8 cellular contexts compared by ENCODE assay signal in genomic region chr3:196712514-196713413, GRCh38. TPM values are rescaled to one million over a fixed set of nuclear protein-coding genes. Genes with fewer than 3 reads are reported as not detected.
DNase-seq lines count a peak whose midpoint lies in the region; ATAC-seq and TF ChIP-seq lines count a peak whose summit lies in the region.

No MANE protein-coding gene starts in this region.

- ATAC-seq in GM23338 (peak; percentile 82), mucosa of descending colon (peak; percentile 85)

- H3K4me3 Mint-ChIP-seq in GM23338, result peak overlapping the region; percentile 78
- peak overlapping the region; percentile 88 for H3K4me3 Mint-ChIP-seq in activated CD4-positive, alpha-beta T cell treated with anti-CD3 and anti-CD28 coated beads, Interleukin-2, amount 10 ng/mL, durations not matched to agents 24 days and 14 days

- H3K27me3 Mint-ChIP-seq in GM23338 (ENCODE audit: insufficient read depth, low read depth, poor library complexity), result peaks cover 10% of the 10 kb centered on the region
- H3K27me3 Mint-ChIP-seq in activated CD4-positive, alpha-beta T cell treated with anti-CD3 and anti-CD28 coated beads, Interleukin-2, amount 10 ng/mL, durations not matched to agents 24 days and 14 days, result no peaks in the 10 kb centered on the region

- H3K27me3 ChIP-seq in GM23338 (ENCODE audit: insufficient read depth), result peaks cover 14% of the 10 kb centered on the region; the same call in 1 of the 2 replicates
- H3K27me3 ChIP-seq in MG63, result no peaks in the 10 kb centered on the region
- H3K27me3 ChIP-seq in endocrine pancreas (ENCODE audit: control insufficient read depth, insufficient read depth, low read length), result no peaks in the 10 kb centered on the region

- peaks cover 4% of the 10 kb centered on the region for H3K4me1 Mint-ChIP-seq in GM23338
- H3K4me1 Mint-ChIP-seq in activated CD4-positive, alpha-beta T cell treated with anti-CD3 and anti-CD28 coated beads, Interleukin-2, amount 10 ng/mL, durations not matched to agents 24 days and 14 days, result peaks cover 37% of the 10 kb centered on the region

- no peak overlapping the region for H3K27ac Mint-ChIP-seq in GM23338
- H3K27ac Mint-ChIP-seq in activated CD4-positive, alpha-beta T cell treated with anti-CD3 and anti-CD28 coated beads, Interleukin-2, amount 10 ng/mL, durations not matched to agents 24 days and 14 days, result peak overlapping the region; percentile 88

- H3K79me2 ChIP-seq in GM23338 (replicated peaks; ENCODE audit: insufficient read depth), result no peaks in the 10 kb centered on the region; the same call in 1 of the 2 replicates

- peak overlapping the region; percentile 91 for H3K4me3 ChIP-seq in GM23338
- H3K4me3 ChIP-seq in MG63, result peak overlapping the region; percentile 98
- H3K4me3 ChIP-seq in endocrine pancreas (ENCODE audit: control insufficient read depth, insufficient read depth, low read length), result peak overlapping the region; percentile 56
- H3K4me3 ChIP-seq in mucosa of descending colon, result peak overlapping the region; percentile 63

- H3F3A ChIP-seq in GM23338 (replicated peaks; ENCODE audit: low read depth), result peaks cover 11% of the 10 kb centered on the region; the same call in 1 of the 2 replicates

- H4K20me1 ChIP-seq in GM23338 (replicated peaks; ENCODE audit: insufficient read depth), result no peaks in the 10 kb centered on the region; the same call in none of the 2 replicates

- H3K9me3 Mint-ChIP-seq in GM23338, result no peaks in the 10 kb centered on the region
- no peaks in the 10 kb centered on the region for H3K9me3 Mint-ChIP-seq in activated CD4-positive, alpha-beta T cell treated with anti-CD3 and anti-CD28 coated beads, Interleukin-2, amount 10 ng/mL, durations not matched to agents 24 days and 14 days

- H3K9me3 ChIP-seq in MG63 (no peaks in the 10 kb centered on the region), endocrine pancreas (ENCODE audit: control insufficient read depth, low read length) (no peaks in the 10 kb centered on the region), mucosa of descending colon (no peaks in the 10 kb centered on the region)

- H3K36me3 ChIP-seq in GM23338 (ENCODE audit: insufficient read depth) (no peaks in the 10 kb centered on the region), MG63 (peaks cover 9% of the 10 kb centered on the region), endocrine pancreas (ENCODE audit: control insufficient read depth, insufficient read depth, low read length) (no peaks in the 10 kb centered on the region), mucosa of descending colon (ENCODE audit: low read depth) (no peaks in the 10 kb centered on the region)

- H3K36me3 Mint-ChIP-seq in GM23338 (ENCODE audit: low read depth), result no peaks in the 10 kb centered on the region
- H3K36me3 Mint-ChIP-seq in activated CD4-positive, alpha-beta T cell treated with anti-CD3 and anti-CD28 coated beads, Interleukin-2, amount 10 ng/mL, durations not matched to agents 24 days and 14 days (ENCODE audit: low read depth), result peaks cover 11% of the 10 kb centered on the region

- peak overlapping the region; percentile 74 for H3K9ac ChIP-seq in endocrine pancreas (ENCODE audit: control insufficient read depth, insufficient read depth, low read length)

- intact Hi-C loops in activated CD4-positive, alpha-beta T cell treated with anti-CD3 and anti-CD28 coated beads, Interleukin-2, amount 10 ng/mL, durations not matched to agents 24 days and 14 days (cut with micrococcal nuclease), result loop anchor here (1.0 to 5.0 kb wide), 7 partner anchors 27 to 257 kb away; partner anchors contain the start of genes NCBP2, PAK2 and RNF168
- intact Hi-C loops in mucosa of descending colon (cut with DNase I, micrococcal nuclease), result no loop called here

- peak; percentile 91 for DNase-seq in GM03348 (ENCODE audit: low spot score)
- peak; percentile 73 for DNase-seq in GM23338 (ENCODE audit: low spot score)
- DNase-seq in MG63, result no peak
- DNase-seq in activated CD4-positive, alpha-beta T cell treated with anti-CD3 and anti-CD28 coated beads, Interleukin-2, amount 10 ng/mL, durations not matched to agents 24 days and 14 days, result no peak
- peak; percentile 59 to 83 (median 81) for DNase-seq in mucosa of descending colon
- peak; percentile 41 to 45 for DNase-seq in stimulated activated CD8-positive, alpha-beta memory T cell treated with anti-CD3 and anti-CD28 coated beads, Interleukin-4, amount 100 ng/mL, for 1 hour (ENCODE audit: low read depth in 2 of 2, low spot score in 1 of 2)
- no peak for DNase-seq in EL

- peak overlapping the region; percentile 84 for H3K4me2 ChIP-seq in GM23338

- no peaks in the 10 kb centered on the region; the same call in 1 of the 2 replicates for H3K4me1 ChIP-seq in GM23338 (ENCODE audit: insufficient read depth)
- no peaks in the 10 kb centered on the region for H3K4me1 ChIP-seq in endocrine pancreas (ENCODE audit: control insufficient read depth, insufficient read depth, low read length)
- H3K4me1 ChIP-seq in mucosa of descending colon (ENCODE audit: low read depth), result peaks cover 16% of the 10 kb centered on the region

- no peak for TF ChIP-seq CTCF in GM23338 (conservative IDR thresholded peaks at IDR 0.05; ENCODE audit: low read depth in 2 of 2)
- TF ChIP-seq CTCF in mucosa of descending colon (IDR thresholded peaks at IDR 0.05), result no peak

- no peak overlapping the region for H3K27ac ChIP-seq in GM23338 (ENCODE audit: low read depth)

- peak overlapping the region; percentile 99 for H2AFZ ChIP-seq in GM23338

- H3K9me2 ChIP-seq in GM23338 (ENCODE audit: insufficient read depth), result no peaks in the 10 kb centered on the region

TF ChIP-seq in GM23338, 12 proteins besides CTCF, POLR2A, EP300 and RAD21 (continues in another document):
- TF ChIP-seq JUNB (IDR thresholded peaks at IDR 0.05; ENCODE audit: unreplicated experiment), result no peak

RNA-seq across cellular contexts. Expression of gene PIGX, which starts 0.6 kb away (rescaled TPM):
- total RNA-seq in GM23338 (2014; rRNA removed; shearing (Covaris generic)), result 14.5 and 24.4 TPM in 2 replicates
- 13.0 and 13.4 TPM in 2 replicates for polyA plus RNA-seq in GM23338 (2016; fragmentation: Nextera tagmentation; extraction: Ambion mirVana)
- 47.7 and 58.7 TPM in 2 replicates for total RNA-seq in MG63 (2014; rRNA removed; shearing (Covaris generic); ENCODE audit: low replicate concordance)
- 54.3 and 54.5 TPM in 2 replicates for total RNA-seq in activated CD4-positive, alpha-beta T cell treated with anti-CD3 and anti-CD28 coated beads, Interleukin-2, amount 10 ng/mL, durations not matched to agents 24 days and 14 days
- total RNA-seq in mucosa of descending colon, result 10 to 100 TPM; 22.5 to 30.5 (median 29.0) TPM

RNA-seq across cellular contexts. Expression of gene CEP19, which starts 0.7 kb away (rescaled TPM):
- 1.6 and 2.3 TPM in 2 replicates for total RNA-seq in GM23338 (2014; rRNA removed; shearing (Covaris generic))
- polyA plus RNA-seq in GM23338 (2016; fragmentation: Nextera tagmentation; extraction: Ambion mirVana), result 1.8 and 2.5 TPM in 2 replicates
- 3.5 and 16.5 TPM in 2 replicates for total RNA-seq in MG63 (2014; rRNA removed; shearing (Covaris generic); ENCODE audit: low replicate concordance)
- total RNA-seq in activated CD4-positive, alpha-beta T cell treated with anti-CD3 and anti-CD28 coated beads, Interleukin-2, amount 10 ng/mL, durations not matched to agents 24 days and 14 days, result 3.9 and 4.0 TPM in 2 replicates
- total RNA-seq in mucosa of descending colon, result 1 to 10 TPM in 1 of 3 donors, under 1 TPM in 2; 0.23 to 3.8 (median 0.70) TPM

RNA-seq across cellular contexts. Expression of gene PAK2, which starts 26.9 kb away (rescaled TPM):
- 49.4 and 56.0 TPM in 2 replicates for total RNA-seq in GM23338 (2014; rRNA removed; shearing (Covaris generic))
- 24.3 and 25.5 TPM in 2 replicates for polyA plus RNA-seq in GM23338 (2016; fragmentation: Nextera tagmentation; extraction: Ambion mirVana)
- 27.7 and 42.1 TPM in 2 replicates for total RNA-seq in MG63 (2014; rRNA removed; shearing (Covaris generic); ENCODE audit: low replicate concordance)
- total RNA-seq in activated CD4-positive, alpha-beta T cell treated with anti-CD3 and anti-CD28 coated beads, Interleukin-2, amount 10 ng/mL, durations not matched to agents 24 days and 14 days, result 81.1 and 92.5 TPM in 2 replicates
- total RNA-seq in mucosa of descending colon, result 10 to 100 TPM; 50.6 to 74.7 (median 69.6) TPM

Comparison
In these comparisons a context has a peak if more than half of its experiments do, and no peak if none do; other contexts are left out.
1. DNase-seq: peak in GM03348 (single experiment), GM23338 (single experiment), mucosa of descending colon (3 of 3) and stimulated activated CD8-positive, alpha-beta memory T cell treated with anti-CD3 and anti-CD28 coated beads, Interleukin-4, amount 100 ng/mL, for 1 hour (2 of 2); none in MG63 (single experiment), activated CD4-positive, alpha-beta T cell treated with anti-CD3 and anti-CD28 coated beads, Interleukin-2, amount 10 ng/mL, durations not matched to agents 24 days and 14 days (single experiment) and EL (single experiment).
2. Peak in every context shown above with its lines, with median percentiles within 50 percentile points of each other: H3K4me3 ChIP-seq.